ENCODE assay signal across 9 cellular contexts in the genomic region with DNA sequence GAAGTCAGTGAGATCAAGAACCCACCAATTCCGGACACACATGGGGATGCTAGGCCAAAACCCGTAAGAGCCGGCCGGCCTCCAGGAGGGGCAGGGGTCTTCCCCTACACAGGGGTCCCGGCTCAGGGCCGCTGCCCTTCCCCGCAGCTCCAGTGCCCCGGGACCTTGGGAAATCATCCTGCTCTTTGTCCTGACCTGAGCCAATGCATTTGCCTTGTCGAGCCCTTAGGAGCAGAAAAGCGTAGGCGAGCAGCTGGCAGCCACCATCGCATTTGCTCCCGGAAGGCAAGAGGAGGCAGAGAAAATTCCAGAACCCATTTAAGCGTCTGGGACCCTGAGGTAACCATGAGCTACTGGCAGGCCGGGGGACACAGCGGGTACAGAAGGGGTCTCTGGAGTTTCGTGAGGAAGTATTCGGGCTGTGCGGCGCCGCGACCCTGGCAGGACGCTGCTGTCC. TPM values are rescaled to one million over a fixed set of nuclear protein-coding genes. Genes with fewer than 3 reads are reported as not detected.
DNase-seq lines count a peak whose midpoint lies in the region; ATAC-seq and TF ChIP-seq lines count a peak whose summit lies in the region.
"Had no signal": no experiment of that assay in that cellular context is flagged by ENCODE, and none has a peak within 500 bp of the region (broad histone marks: within the 10 kb centered on the region; RNA-seq: fewer than 3 reads in every experiment).

No MANE protein-coding gene starts in this region.

- no peaks in the 10 kb centered on the region for H3K79me2 ChIP-seq in DOHH2 (ENCODE audit: control insufficient read depth, low read length)

- TF ChIP-seq POLR2A in heart left ventricle (IDR thresholded peaks at IDR 0.05) (no peak), gastrocnemius medialis (IDR thresholded peaks at IDR 0.05) (no peak)

- 44 to 67% (median 58%) methylated on average over 12 to 23 of the region's 23 CpGs for WGBS in heart left ventricle, 4 donors

- H3K36me3 ChIP-seq in DOHH2 (ENCODE audit: control insufficient read depth, low read length) (no peaks in the 10 kb centered on the region), heart left ventricle (no peaks in the 10 kb centered on the region), gastrocnemius medialis (no peaks in the 10 kb centered on the region)
- H3K36me3 ChIP-seq: MG63 had no signal

- H3F3A ChIP-seq in DOHH2 (ENCODE audit: control insufficient read depth, insufficient read depth) = 0 out of 2 replicates have a peak, but pooled peaks cover 2% of the 10 kb centered on the region

- no peaks in the 10 kb centered on the region for H3K36me3 Mint-ChIP-seq in T-helper 17 cell (ENCODE audit: low read depth)

- H3K9me3 ChIP-seq in DOHH2 (ENCODE audit: control insufficient read depth, insufficient read depth, low read length) (no peaks in the 10 kb centered on the region), T-helper 17 cell (ENCODE audit: control insufficient read depth, low read length, poor library complexity, severe bottlenecking) (no peaks in the 10 kb centered on the region), heart left ventricle (peaks cover 0 to 3% (median 0%) of the 10 kb centered on the region in 12 donors), gastrocnemius medialis (no peaks in the 10 kb centered on the region)
- H3K9me3 ChIP-seq: MG63 had no signal

- H4K20me1 ChIP-seq in DOHH2 (ENCODE audit: control insufficient read depth, insufficient read depth, low read depth, low read length) = no peaks in the 10 kb centered on the region

- DNase-seq in T-helper 17 cell = no peak
- peak in 2 of 5 donors; percentile 42 to 57 for DNase-seq in heart left ventricle
- no peak for DNase-seq in gastrocnemius medialis
- no peak for DNase-seq in kidney tubule cell (ENCODE audit: low spot score)
- no peak for DNase-seq in NCI-H82 treated with DMSO at 0.1 percent for 48 hours (lab: John Stamatoyannopoulos, UW; ENCODE audit: unreplicated experiment)
- DNase-seq in activated CD8-positive, alpha-beta memory T cell treated with anti-CD3 and anti-CD28 coated beads, Interleukin-2, amount 50 U/mL, for 48 hours = no peak

- H3K27ac ChIP-seq in DOHH2 (ENCODE audit: low read depth, low read length) (no peak overlapping the region), heart left ventricle (peak overlapping the region in 11 of 12 donors; percentile 24 to 81 (median 68)), gastrocnemius medialis (peak overlapping the region in 3 of 4 donors; percentile 19 to 61 (median 57))

- intact Hi-C loops in heart left ventricle (cut with DNase I) (loop anchor here in 9 of 10 donors (5.0 to 10.0 kb wide), 15 partner anchors 44 to 279 kb away; a partner anchor contains a TSS), gastrocnemius medialis (cut with DNase I; ENCODE audit: low total_unique reads) (loop anchor here (10.0 kb wide), 1 partner anchor 101 kb away; no protein-coding TSS in a partner anchor)

- peak overlapping the region; percentile 65 for H3K4me3 ChIP-seq in DOHH2 (ENCODE audit: low read length)
- H3K4me3 ChIP-seq in heart left ventricle = peak overlapping the region; percentile 6 to 76 (median 57)
- H3K4me3 ChIP-seq in gastrocnemius medialis = peak overlapping the region; percentile 52 to 90 (median 64)

- H3K9me2 ChIP-seq in DOHH2 (replicated peaks; ENCODE audit: control insufficient read depth, low read length) = no peaks in the 10 kb centered on the region

- H3K4me1 Mint-ChIP-seq in T-helper 17 cell = peaks cover 5% of the 10 kb centered on the region

- in situ Hi-C loops in gastrocnemius medialis (cut with MboI; ENCODE audit: low sequenced_read_pairs in 4 of 4) = loop anchor here in 1 of 4 donors (25.0 kb wide), 1 partner anchor 174 kb away; no protein-coding TSS in a partner anchor

- H3K4me1 ChIP-seq in DOHH2 (ENCODE audit: control insufficient read depth, low read length) = peaks cover 12% of the 10 kb centered on the region
- H3K4me1 ChIP-seq in heart left ventricle = peaks cover 0 to 22% (median 9%) of the 10 kb centered on the region in 12 donors
- H3K4me1 ChIP-seq in gastrocnemius medialis = no peaks in the 10 kb centered on the region

- H3K27ac Mint-ChIP-seq in T-helper 17 cell = no peak overlapping the region

- H3K4me3 Mint-ChIP-seq in T-helper 17 cell = peak overlapping the region; percentile 73

- H3K27me3 ChIP-seq in DOHH2 (ENCODE audit: control insufficient read depth, low read length) (peaks cover 26% of the 10 kb centered on the region), heart left ventricle (no peaks in the 10 kb centered on the region), gastrocnemius medialis (no peaks in the 10 kb centered on the region)
- H3K27me3 ChIP-seq: MG63 had no signal

- ATAC-seq in T-helper 17 cell = no peak
- ATAC-seq in heart left ventricle = peak in 2 of 4 donors; percentile 1 to 54
- peak; percentile 27 to 32 for ATAC-seq in gastrocnemius medialis
- no peak for ATAC-seq in HG02623 (IDR thresholded peaks at IDR 0.05; ENCODE audit: unreplicated experiment)

- H3K27me3 Mint-ChIP-seq in T-helper 17 cell = no peaks in the 10 kb centered on the region

- TF ChIP-seq CTCF in DOHH2 (IDR thresholded peaks at IDR 0.05; ENCODE audit: low read depth, low read length, poor library complexity, severe bottlenecking) (no peak), heart left ventricle (IDR thresholded peaks at IDR 0.05) (no peak), gastrocnemius medialis (IDR thresholded peaks at IDR 0.05 in 4 of 5, conservative IDR thresholded peaks at IDR 0.05 in 1 of 5) (no peak)

- peak overlapping the region; percentile 73 for H3K4me2 ChIP-seq in DOHH2 (ENCODE audit: low read length)

RNA-seq across cellular contexts. Expression of a gene that starts 7.4 kb away (rescaled TPM):
- total RNA-seq in T-helper 17 cell = 10 to 100 TPM; 66.0 to 72.5 TPM
- 10 to 100 TPM; 12.6 to 94.5 (median 23.4) TPM for total RNA-seq in heart left ventricle
- 10 to 100 TPM; 21.7 to 37.3 TPM for polyA plus RNA-seq in heart left ventricle
- 10 to 100 TPM; 36.1 to 81.9 (median 66.5) TPM for total RNA-seq in gastrocnemius medialis

RNA-seq across cellular contexts. Expression of a gene that starts 29.3 kb away (rescaled TPM):
- total RNA-seq in T-helper 17 cell (10 to 100 TPM; 36.0 to 62.0 TPM), heart left ventricle (10 to 100 TPM; 10.4 to 70.2 (median 23.5) TPM), gastrocnemius medialis (10 to 100 TPM in 3 of 4 donors, 1 to 10 TPM in 1; 4.8 to 21.5 (median 12.0) TPM)
- 10 to 100 TPM; 17.1 to 24.5 TPM for polyA plus RNA-seq in heart left ventricle

Comparison
In these comparisons a context has a peak if more than half of its experiments do, and no peak if none do; other contexts are left out.
1. ATAC-seq: peak in gastrocnemius medialis (2 of 2); none in T-helper 17 cell (single experiment) and HG02623 (single experiment).
2. Peak in every context shown above with its lines, with median percentiles within 50 percentile points of each other: H3K4me3 ChIP-seq.